8 cellular contexts compared by ENCODE assay signal in genomic region chr2:217105733-217106649, GRCh38.
A peak's percentile ranks its signal among the peaks of the same experiment; 100 is the strongest.
DNase-seq lines count a peak whose midpoint lies in the region; ATAC-seq and TF ChIP-seq lines count a peak whose summit lies in the region.
"Had no signal": no experiment of that assay in that cellular context is flagged by ENCODE, and none has a peak within 500 bp of the region (broad histone marks: within the 10 kb centered on the region; RNA-seq: fewer than 3 reads in every experiment).

No MANE protein-coding gene starts in this region.

- TF ChIP-seq CTCF in esophagus muscularis mucosa (IDR thresholded peaks at IDR 0.05): no peak

- H3K36me3 ChIP-seq in SJSA1: no peaks in the 10 kb centered on the region
- H3K36me3 ChIP-seq in esophagus muscularis mucosa: no peaks in the 10 kb centered on the region

- H3K27ac ChIP-seq in SJSA1: peak overlapping the region; percentile 98
- peak overlapping the region in 2 of 4 donors; percentile 25 to 36 for H3K27ac ChIP-seq in esophagus muscularis mucosa (replicated peaks in 1 of 4)

- 74% methylated on average over 5 of the region's 5 CpGs for WGBS in esophagus muscularis mucosa

- H3K4me3 ChIP-seq in SJSA1: no peak overlapping the region
- no peak overlapping the region for H3K4me3 ChIP-seq in esophagus muscularis mucosa
- no peak overlapping the region for H3K4me3 ChIP-seq in skeletal muscle cell (ENCODE audit: low read depth, low read length)

- H3K4me1 ChIP-seq in SJSA1 (replicated peaks): peaks cover 58% of the 10 kb centered on the region
- H3K4me1 ChIP-seq in esophagus muscularis mucosa: peaks cover 0 to 12% (median 2%) of the 10 kb centered on the region in 4 donors

- ATAC-seq in GM18498 (IDR thresholded peaks at IDR 0.05; ENCODE audit: unreplicated experiment): no peak

- DNase-seq in HCEC 1CT (peak; percentile 98), SJSA1 (ENCODE audit: low read depth in 1 of 2, low spot score in 2 of 2) (peak; percentile 94), esophagus muscularis mucosa (ENCODE audit: extremely low spot score) (peak; percentile 91), skeletal muscle cell (ENCODE audit: low read depth) (peak; percentile 81), NCI-H82 treated with DMSO at 0.1 percent for 48 hours (lab: John Stamatoyannopoulos, UW; ENCODE audit: unreplicated experiment) (no peak), NCI-H2029 treated with DMSO at 0.1 percent for 48 hours (lab: John Stamatoyannopoulos, UW) (no peak)
- DNase-seq: NCI-H1694 treated with DMSO at 0.1 percent for 48 hours had no signal

- TF ChIP-seq EP300 in esophagus muscularis mucosa (IDR thresholded peaks at IDR 0.05): no peak

- no peak for TF ChIP-seq POLR2A in esophagus muscularis mucosa (IDR thresholded peaks at IDR 0.05; ENCODE audit: low read depth)

- no peaks in the 10 kb centered on the region for H3K9me3 ChIP-seq in SJSA1 (replicated peaks)
- H3K9me3 ChIP-seq in esophagus muscularis mucosa: no peaks in the 10 kb centered on the region

- intact Hi-C loops in esophagus muscularis mucosa (cut with DNase I): no loop called here

- H3K27me3 ChIP-seq in SJSA1 (replicated peaks): no peaks in the 10 kb centered on the region
- H3K27me3 ChIP-seq in esophagus muscularis mucosa: no peaks in the 10 kb centered on the region

Comparison
In these comparisons a context has a peak if more than half of its experiments do, and no peak if none do; other contexts are left out.
1. DNase-seq: peak in HCEC 1CT (single experiment), SJSA1 (2 of 2), esophagus muscularis mucosa (single experiment) and skeletal muscle cell (single experiment); none in NCI-H82 treated with DMSO at 0.1 percent for 48 hours (single experiment) and NCI-H2029 treated with DMSO at 0.1 percent for 48 hours (single experiment).